ENCODE assay signal across 11 cellular contexts in genomic region chr7:131021460-131021859, GRCh38.
DNase-seq lines count a peak whose midpoint lies in the region; ATAC-seq and TF ChIP-seq lines count a peak whose summit lies in the region.
"Had no signal": no experiment of that assay in that cellular context is flagged by ENCODE, and none has a peak within 500 bp of the region (broad histone marks: within the 10 kb centered on the region; RNA-seq: fewer than 3 reads in every experiment).

No MANE protein-coding gene starts in this region.

- POLR2A ChIA-PET in CD4-positive, alpha-beta T cell (lab: Charles Lee): no interaction called here
- POLR2A ChIA-PET in activated CD8-positive, alpha-beta T cell treated with anti-CD3 and anti-CD28 coated beads, Interleukin-2, amount 10 ng/mL, durations not matched to agents 7 days and 5 days (lab: Charles Lee): interaction anchor here (1.2 to 1.3 kb wide), 3 partner anchors 9 to 109 kb away, joined by 3 to 5 read pairs (median 3); no protein-coding TSS in a partner anchor

- peak overlapping the region; percentile 17 for H3K4me3 Mint-ChIP-seq in CD4-positive, alpha-beta T cell
- peak overlapping the region; percentile 1 for H3K4me3 Mint-ChIP-seq in activated CD8-positive, alpha-beta T cell treated with anti-CD3 and anti-CD28 coated beads, Interleukin-2, amount 10 ng/mL, durations not matched to agents 7 days and 5 days

- H3K27me3 ChIP-seq in CD4-positive, alpha-beta T cell (ENCODE audit: control insufficient read depth, insufficient read depth, low read length): no peaks in the 10 kb centered on the region
- no peaks in the 10 kb centered on the region for H3K27me3 ChIP-seq in ascending aorta
- H3K27me3 ChIP-seq: body of pancreas had no signal

- no peak overlapping the region for H3K4me3 ChIP-seq in ascending aorta
- H3K4me3 ChIP-seq: body of pancreas had no signal

- ATAC-seq in CD4-positive, alpha-beta T cell (ENCODE audit: poor library complexity): peak; percentile 6
- peak; percentile 44 for ATAC-seq in GM18907 (IDR thresholded peaks at IDR 0.05; ENCODE audit: unreplicated experiment)
- ATAC-seq in HG02938 (IDR thresholded peaks at IDR 0.05; ENCODE audit: unreplicated experiment): peak; percentile 44
- ATAC-seq in activated CD8-positive, alpha-beta T cell treated with anti-CD3 and anti-CD28 coated beads, Interleukin-2, amount 10 ng/mL, durations not matched to agents 7 days and 5 days: peak; percentile 46
- no peak for ATAC-seq in HG03108 (IDR thresholded peaks at IDR 0.05; ENCODE audit: unreplicated experiment)
- ATAC-seq: body of pancreas had no signal

- H3K27me3 Mint-ChIP-seq in CD4-positive, alpha-beta T cell: no peaks in the 10 kb centered on the region
- H3K27me3 Mint-ChIP-seq in activated CD8-positive, alpha-beta T cell treated with anti-CD3 and anti-CD28 coated beads, Interleukin-2, amount 10 ng/mL, durations not matched to agents 7 days and 5 days (ENCODE audit: low read depth): no peaks in the 10 kb centered on the region

- no peaks in the 10 kb centered on the region for H3K9me3 ChIP-seq in CD4-positive, alpha-beta T cell (ENCODE audit: control insufficient read depth, low read length)
- no peaks in the 10 kb centered on the region for H3K9me3 ChIP-seq in ascending aorta
- H3K9me3 ChIP-seq: body of pancreas had no signal

- H3K36me3 Mint-ChIP-seq in CD4-positive, alpha-beta T cell (ENCODE audit: low read depth): peaks cover 71% of the 10 kb centered on the region
- peaks cover 18% of the 10 kb centered on the region for H3K36me3 Mint-ChIP-seq in activated CD8-positive, alpha-beta T cell treated with anti-CD3 and anti-CD28 coated beads, Interleukin-2, amount 10 ng/mL, durations not matched to agents 7 days and 5 days (ENCODE audit: low read depth)

- no peak for TF ChIP-seq CTCF in CD4-positive, alpha-beta T cell (IDR thresholded peaks at IDR 0.05)
- no peak for TF ChIP-seq CTCF in ascending aorta (IDR thresholded peaks at IDR 0.05)

- H3K4me1 Mint-ChIP-seq in CD4-positive, alpha-beta T cell (ENCODE audit: low read depth): peaks cover 84% of the 10 kb centered on the region
- H3K4me1 Mint-ChIP-seq in activated CD8-positive, alpha-beta T cell treated with anti-CD3 and anti-CD28 coated beads, Interleukin-2, amount 10 ng/mL, durations not matched to agents 7 days and 5 days (ENCODE audit: low read depth): peaks cover 30% of the 10 kb centered on the region

- peaks cover 0 to 9% of the 10 kb centered on the region in 2 donors for H3K36me3 ChIP-seq in ascending aorta

- no peak overlapping the region for H3K27ac ChIP-seq in CD4-positive, alpha-beta T cell (ENCODE audit: low read depth, low read length)
- H3K27ac ChIP-seq in ascending aorta: no peak overlapping the region
- H3K27ac ChIP-seq: body of pancreas had no signal

- no peaks in the 10 kb centered on the region for H3K9me3 Mint-ChIP-seq in CD4-positive, alpha-beta T cell
- H3K9me3 Mint-ChIP-seq in activated CD8-positive, alpha-beta T cell treated with anti-CD3 and anti-CD28 coated beads, Interleukin-2, amount 10 ng/mL, durations not matched to agents 7 days and 5 days (ENCODE audit: insufficient read depth): peaks cover 8% of the 10 kb centered on the region

- H3K27ac Mint-ChIP-seq in CD4-positive, alpha-beta T cell: peak overlapping the region; percentile 50
- H3K27ac Mint-ChIP-seq in activated CD8-positive, alpha-beta T cell treated with anti-CD3 and anti-CD28 coated beads, Interleukin-2, amount 10 ng/mL, durations not matched to agents 7 days and 5 days: peak overlapping the region; percentile 66

- CTCF ChIA-PET in CD4-positive, alpha-beta T cell (lab: Charles Lee): no interaction called here
- CTCF ChIA-PET in activated CD8-positive, alpha-beta T cell treated with anti-CD3 and anti-CD28 coated beads, Interleukin-2, amount 10 ng/mL, durations not matched to agents 7 days and 5 days (lab: Charles Lee): interaction anchor here (1.3 to 5.7 kb wide), 4 partner anchors 9 to 117 kb away, joined by 4 to 26 read pairs (median 14); no protein-coding TSS in a partner anchor

- intact Hi-C loops in CD4-positive, alpha-beta T cell (cut with DNase I, micrococcal nuclease): no loop called here
- intact Hi-C loops in ascending aorta (cut with DNase I): no loop called here

- no peak for DNase-seq in CD4-positive, alpha-beta T cell
- DNase-seq in activated CD8-positive, alpha-beta T cell treated with anti-CD3 and anti-CD28 coated beads, Interleukin-2, amount 10 ng/mL, durations not matched to agents 7 days and 5 days: no peak
- DNase-seq in stimulated activated CD4-positive, alpha-beta T cell treated with anti-CD3 and anti-CD28 coated beads, Interleukin-2, amount 100 ng/mL, for 48 hours: no peak
- DNase-seq in ascending aorta (ENCODE audit: low spot score in 2 of 2) (no peak), hypothalamus (lab: John Stamatoyannopoulos, UW) (no peak)
- DNase-seq: body of pancreas; NCI-H1417 treated with DMSO at 0.1 percent for 48 hours; stimulated activated CD4-positive, alpha-beta T cell treated with anti-CD3 and anti-CD28 coated beads, Interleukin-4, amount 100 ng/mL, for 1 hour had no signal

- H3K4me1 ChIP-seq in ascending aorta: peaks cover 7 to 17% of the 10 kb centered on the region in 2 donors
